Comparison of ENCODE assay signal across 11 cellular contexts in genomic region chr21:37496972-37497371, GRCh38.
DNase-seq lines count a peak whose midpoint lies in the region; ATAC-seq, FAIRE-seq and TF ChIP-seq lines count a peak whose summit lies in the region.
"Had no signal": no experiment of that assay in that cellular context is flagged by ENCODE, and none has a peak within 500 bp of the region (broad histone marks: within the 10 kb centered on the region; RNA-seq: fewer than 3 reads in every experiment).

No MANE protein-coding gene starts in this region.

- H3K9ac ChIP-seq in liver (ENCODE audit: low read depth in 1 of 2, low read length in 2 of 2): no peak overlapping the region

- 70 to 81% (median 72%) methylated on average over 4 of the region's 4 CpGs for WGBS in adrenal gland, 4 donors
- WGBS in liver: 89% methylated on average over 4 of the region's 4 CpGs

- POLR2A ChIA-PET in CD4-positive, alpha-beta T cell (lab: Charles Lee): interaction anchor here (0.6 to 1.1 kb wide), 2 partner anchors 67 to 89 kb away, joined by 3 to 4 read pairs; no protein-coding TSS in a partner anchor

- H3K4me3 ChIP-seq in adrenal gland (no peak overlapping the region), liver (ENCODE audit: low read depth in 1 of 3, low read length in 3 of 3) (no peak overlapping the region)

- H3K4me3 Mint-ChIP-seq in CD4-positive, alpha-beta T cell: no peak overlapping the region
- H3K4me3 Mint-ChIP-seq in HFFc6: no peak overlapping the region
- H3K4me3 Mint-ChIP-seq: activated naive CD8-positive, alpha-beta T cell; nephron progenitor cell had no signal

- H3K36me3 ChIP-seq in adrenal gland (replicated peaks in 1 of 2) (peaks cover 0 to 12% of the 10 kb centered on the region in 2 donors), liver (ENCODE audit: control insufficient read depth in 4 of 4, insufficient read depth in 3 of 4, low read depth in 1 of 4, low read length in 3 of 4) (peaks cover 7 to 16% (median 11%) of the 10 kb centered on the region in 4 donors)

- H3K4me1 ChIP-seq in adrenal gland (replicated peaks in 1 of 2) (peaks cover 0 to 3% of the 10 kb centered on the region in 2 donors), liver (ENCODE audit: control insufficient read depth in 4 of 4, insufficient read depth in 4 of 4, low read length in 3 of 4) (no peaks in the 10 kb centered on the region)

- H3K4me1 Mint-ChIP-seq in CD4-positive, alpha-beta T cell (ENCODE audit: low read depth): peaks cover 51% of the 10 kb centered on the region
- no peaks in the 10 kb centered on the region for H3K4me1 Mint-ChIP-seq in HFFc6 (ENCODE audit: low read depth)
- H3K4me1 Mint-ChIP-seq: nephron progenitor cell had no signal

- H3K27me3 ChIP-seq in CD4-positive, alpha-beta T cell (ENCODE audit: control insufficient read depth, insufficient read depth, low read length): no peaks in the 10 kb centered on the region
- H3K27me3 ChIP-seq in adrenal gland: no peaks in the 10 kb centered on the region
- H3K27me3 ChIP-seq in liver (ENCODE audit: control insufficient read depth in 4 of 4, insufficient read depth in 4 of 4, low read length in 3 of 4): no peaks in the 10 kb centered on the region

- H3K9me3 Mint-ChIP-seq in CD4-positive, alpha-beta T cell: no peaks in the 10 kb centered on the region
- H3K9me3 Mint-ChIP-seq in HFFc6: no peaks in the 10 kb centered on the region

- H3K9me3 ChIP-seq in CD4-positive, alpha-beta T cell (ENCODE audit: control insufficient read depth, low read length): no peaks in the 10 kb centered on the region
- H3K9me3 ChIP-seq in adrenal gland (replicated peaks in 1 of 3) (no peaks in the 10 kb centered on the region), liver (ENCODE audit: control insufficient read depth in 4 of 4, low read length in 3 of 4) (no peaks in the 10 kb centered on the region)

- intact Hi-C loops in CD4-positive, alpha-beta T cell (cut with DNase I, micrococcal nuclease): no loop called here
- intact Hi-C loops in adrenal gland (cut with DNase I): no loop called here

- peak in 1 of 10 experiments; percentile 5 for DNase-seq in CD4-positive, alpha-beta T cell
- DNase-seq in HFFc6: no peak
- DNase-seq in adrenal gland: no peak
- no peak for DNase-seq in urothelium cell line (ENCODE audit: low spot score)
- no peak for DNase-seq in amygdala (lab: John Stamatoyannopoulos, UW)
- DNase-seq in GM19240 (ENCODE audit: insufficient read length, low spot score): no peak
- DNase-seq: NCI-H524 treated with DMSO at 0.1 percent for 48 hours, nephron progenitor cell had no signal

- no peak for FAIRE-seq in urothelium cell line (lab: Jason Lieb, UNC)

- H3K27me3 Mint-ChIP-seq in CD4-positive, alpha-beta T cell: no peaks in the 10 kb centered on the region
- no peaks in the 10 kb centered on the region for H3K27me3 Mint-ChIP-seq in HFFc6 (ENCODE audit: insufficient read depth)
- H3K27me3 Mint-ChIP-seq: activated naive CD8-positive, alpha-beta T cell had no signal

- peak; percentile 29 for TF ChIP-seq CTCF in CD4-positive, alpha-beta T cell (IDR thresholded peaks at IDR 0.05)
- TF ChIP-seq CTCF in HFFc6 (IDR thresholded peaks at IDR 0.05): peak; percentile 64
- peak in 4 of 6 experiments; percentile 2 to 28 (median 18) for TF ChIP-seq CTCF in adrenal gland (IDR thresholded peaks at IDR 0.05)
- peak; percentile 22 for TF ChIP-seq CTCF in liver (IDR thresholded peaks at IDR 0.05; ENCODE audit: low read depth, low read length, missing input control)

- TF ChIP-seq POLR2A in adrenal gland (IDR thresholded peaks at IDR 0.05): no peak

- peaks cover 90% of the 10 kb centered on the region for H3K36me3 Mint-ChIP-seq in CD4-positive, alpha-beta T cell (ENCODE audit: low read depth)
- peaks cover 34% of the 10 kb centered on the region for H3K36me3 Mint-ChIP-seq in HFFc6 (ENCODE audit: low read depth)

- peak overlapping the region; percentile 33 for H3K27ac Mint-ChIP-seq in CD4-positive, alpha-beta T cell
- H3K27ac Mint-ChIP-seq in HFFc6: no peak overlapping the region
- H3K27ac Mint-ChIP-seq: activated naive CD8-positive, alpha-beta T cell; nephron progenitor cell had no signal

- ATAC-seq in CD4-positive, alpha-beta T cell (ENCODE audit: poor library complexity): no peak
- ATAC-seq in GM19023 (IDR thresholded peaks at IDR 0.05; ENCODE audit: unreplicated experiment): no peak

- TF ChIP-seq RAD21 in liver (IDR thresholded peaks at IDR 0.05): peak; percentile 49 to 70

- no peak overlapping the region for H3K27ac ChIP-seq in CD4-positive, alpha-beta T cell (ENCODE audit: low read depth, low read length)
- no peak overlapping the region for H3K27ac ChIP-seq in adrenal gland
- H3K27ac ChIP-seq in liver (ENCODE audit: low read depth in 1 of 2, low read length in 2 of 2): no peak overlapping the region

- CTCF ChIA-PET in CD4-positive, alpha-beta T cell (lab: Charles Lee): interaction anchor here (0.7 to 0.8 kb wide), 2 partner anchors 128 to 132 kb away, joined by 3 read pairs; no protein-coding TSS in a partner anchor

TF ChIP-seq in liver, 16 proteins besides CTCF, POLR2A, EP300 and RAD21:
- TF ChIP-seq MAX (IDR thresholded peaks at IDR 0.05) (no peak), EGR1 (IDR thresholded peaks at IDR 0.05; ENCODE audit: low read depth in 2 of 2) (no peak), JUND (IDR thresholded peaks at IDR 0.05) (no peak), ATF3 (IDR thresholded peaks at IDR 0.05) (no peak), ZBTB33 (IDR thresholded peaks at IDR 0.05) (no peak), FOXA2 (IDR thresholded peaks at IDR 0.05) (no peak), REST (IDR thresholded peaks at IDR 0.05) (no peak), HNF4G (IDR thresholded peaks at IDR 0.05) (no peak), NR2F2 (IDR thresholded peaks at IDR 0.05) (no peak), HNF4A (conservative IDR thresholded peaks at IDR 0.05) (no peak), RXRA (IDR thresholded peaks at IDR 0.05) (no peak), SP1 (IDR thresholded peaks at IDR 0.05) (no peak), FOXA1 (IDR thresholded peaks at IDR 0.05) (no peak), YY1 (IDR thresholded peaks at IDR 0.05) (no peak), GABPA (IDR thresholded peaks at IDR 0.05 in 1 of 2, conservative IDR thresholded peaks at IDR 0.05 in 1 of 2) (no peak), TAF1 (conservative IDR thresholded peaks at IDR 0.05) (no peak)
